In the genomic region with DNA sequence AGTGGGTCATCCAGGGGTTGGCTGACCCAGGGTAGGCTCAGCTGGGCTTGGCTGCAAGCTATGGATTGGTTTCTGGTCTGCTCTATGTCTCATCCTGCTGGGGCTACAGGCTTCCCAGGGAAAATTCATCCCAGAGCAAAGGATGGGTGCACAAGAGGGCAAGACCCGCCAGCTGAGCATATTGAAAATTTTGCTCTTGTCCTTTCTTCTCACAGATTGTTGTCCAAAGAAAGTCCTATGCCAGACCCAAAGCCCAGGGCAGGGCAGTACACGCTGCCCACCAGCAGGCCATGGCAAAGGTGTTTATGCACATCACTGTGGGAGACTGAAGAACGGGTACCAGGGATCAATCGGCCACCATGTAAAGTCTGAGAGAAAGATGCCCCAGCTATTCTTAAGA, we compare ENCODE assay signal across 16 cellular contexts.
DNase-seq lines count a peak whose midpoint lies in the region; ATAC-seq and TF ChIP-seq lines count a peak whose summit lies in the region.
"Had no signal": no experiment of that assay in that cellular context is flagged by ENCODE, and none has a peak within 500 bp of the region (broad histone marks: within the 10 kb centered on the region; RNA-seq: fewer than 3 reads in every experiment).

No MANE protein-coding gene starts in this region.

- no peaks in the 10 kb centered on the region for H3K36me3 Mint-ChIP-seq in endodermal cell (ENCODE audit: low read depth)
- no peaks in the 10 kb centered on the region for H3K36me3 Mint-ChIP-seq in mesothelial cell of epicardium
- no peaks in the 10 kb centered on the region for H3K36me3 Mint-ChIP-seq in stimulated activated naive B cell treated with anti-CD40 and anti-IgM and Interleukin-4, amounts not matched to agents 10 μg/mL and 1 μg/mL and 100 μg/mL, for 72 hours
- H3K36me3 Mint-ChIP-seq: CD14-positive monocyte; CD8-positive, alpha-beta T cell; IgD-negative memory B cell had no signal

- no peak overlapping the region for H3K4me3 ChIP-seq in cardiac muscle cell
- no peak overlapping the region for H3K4me3 ChIP-seq in left ventricle myocardium inferior
- H3K4me3 ChIP-seq in endodermal cell (ENCODE audit: low read length): no peak overlapping the region
- H3K4me3 ChIP-seq: BLaER1, HAP-1 had no signal

- 89 to 94% methylated on average over 4 of the region's 4 CpGs for WGBS in endodermal cell (ENCODE audit: insufficient coverage in 1 of 2, insufficient read length in 1 of 2), 2 experiments

- H3K9ac ChIP-seq in endodermal cell (ENCODE audit: extremely low read depth, low read length, poor library complexity, severe bottlenecking): no peak overlapping the region
- H3K9ac ChIP-seq: BLaER1 had no signal

- H3K27me3 Mint-ChIP-seq in endodermal cell (ENCODE audit: insufficient read depth) (no peaks in the 10 kb centered on the region), mesothelial cell of epicardium (ENCODE audit: low read depth) (no peaks in the 10 kb centered on the region)
- H3K27me3 Mint-ChIP-seq in stimulated activated naive B cell treated with anti-CD40 and anti-IgM and Interleukin-4, amounts not matched to agents 10 μg/mL and 1 μg/mL and 100 μg/mL, for 72 hours: peaks cover 0 to 6% of the 10 kb centered on the region in 2 donors

- no peak for ATAC-seq in stimulated activated naive B cell treated with anti-CD40 and anti-IgM and Interleukin-4, amounts not matched to agents 10 μg/mL and 1 μg/mL and 100 μg/mL, for 72 hours (replicated peaks)
- ATAC-seq in GM18861 (IDR thresholded peaks at IDR 0.05; ENCODE audit: unreplicated experiment) (no peak), GM19324 (IDR thresholded peaks at IDR 0.05; ENCODE audit: low FRiP score, unreplicated experiment) (no peak)
- ATAC-seq: CD8-positive, alpha-beta T cell had no signal

- H3K9me3 ChIP-seq in cardiac muscle cell (ENCODE audit: low read depth) (no peaks in the 10 kb centered on the region), left ventricle myocardium inferior (replicated peaks) (no peaks in the 10 kb centered on the region), endodermal cell (ENCODE audit: control insufficient read depth, low read length) (no peaks in the 10 kb centered on the region)
- H3K9me3 ChIP-seq: BLaER1, HAP-1 had no signal

- H3K9me3 Mint-ChIP-seq in endodermal cell: no peaks in the 10 kb centered on the region
- H3K9me3 Mint-ChIP-seq in mesothelial cell of epicardium: peaks cover 3% of the 10 kb centered on the region
- peaks cover 3 to 4% of the 10 kb centered on the region in 2 donors for H3K9me3 Mint-ChIP-seq in stimulated activated naive B cell treated with anti-CD40 and anti-IgM and Interleukin-4, amounts not matched to agents 10 μg/mL and 1 μg/mL and 100 μg/mL, for 72 hours
- H3K9me3 Mint-ChIP-seq: CD14-positive monocyte; CD8-positive, alpha-beta T cell; IgD-negative memory B cell had no signal

- no peaks in the 10 kb centered on the region for H3K36me3 ChIP-seq in cardiac muscle cell
- H3K36me3 ChIP-seq in left ventricle myocardium inferior: no peaks in the 10 kb centered on the region
- no peaks in the 10 kb centered on the region for H3K36me3 ChIP-seq in endodermal cell (ENCODE audit: control insufficient read depth, insufficient read depth, low read length)
- H3K36me3 ChIP-seq: BLaER1, HAP-1 had no signal

- no peak overlapping the region for H3K27ac Mint-ChIP-seq in endodermal cell
- peak overlapping the region; percentile 91 for H3K27ac Mint-ChIP-seq in mesothelial cell of epicardium
- peak overlapping the region; percentile 63 for H3K27ac Mint-ChIP-seq in stimulated activated naive B cell treated with anti-CD40 and anti-IgM and Interleukin-4, amounts not matched to agents 10 μg/mL and 1 μg/mL and 100 μg/mL, for 72 hours
- H3K27ac Mint-ChIP-seq: CD8-positive, alpha-beta T cell; IgD-negative memory B cell had no signal

- H3K4me3 Mint-ChIP-seq in endodermal cell (no peak overlapping the region), mesothelial cell of epicardium (no peak overlapping the region)
- H3K4me3 Mint-ChIP-seq in stimulated activated naive B cell treated with anti-CD40 and anti-IgM and Interleukin-4, amounts not matched to agents 10 μg/mL and 1 μg/mL and 100 μg/mL, for 72 hours: no peak overlapping the region
- H3K4me3 Mint-ChIP-seq: CD14-positive monocyte; CD8-positive, alpha-beta T cell; IgD-negative memory B cell had no signal

- H3K27me3 ChIP-seq in cardiac muscle cell: no peaks in the 10 kb centered on the region
- peaks cover 42% of the 10 kb centered on the region for H3K27me3 ChIP-seq in left ventricle myocardium inferior (ENCODE audit: low read depth)
- H3K27me3 ChIP-seq in endodermal cell (ENCODE audit: control insufficient read depth, insufficient read depth, low read length, poor library complexity, severe bottlenecking): no peaks in the 10 kb centered on the region
- H3K27me3 ChIP-seq: BLaER1 had no signal

- H3K4me1 Mint-ChIP-seq in endodermal cell: peaks cover 29% of the 10 kb centered on the region
- H3K4me1 Mint-ChIP-seq in mesothelial cell of epicardium: peaks cover 48% of the 10 kb centered on the region
- H3K4me1 Mint-ChIP-seq in stimulated activated naive B cell treated with anti-CD40 and anti-IgM and Interleukin-4, amounts not matched to agents 10 μg/mL and 1 μg/mL and 100 μg/mL, for 72 hours: peaks cover 12 to 15% of the 10 kb centered on the region in 2 donors

- TF ChIP-seq CTCF in cardiac muscle cell (IDR thresholded peaks at IDR 0.05; ENCODE audit: low read depth, low read length) (no peak), left ventricle myocardium inferior (IDR thresholded peaks at IDR 0.05; ENCODE audit: borderline replicate concordance) (no peak), endodermal cell (conservative IDR thresholded peaks at IDR 0.05) (peak; percentile 51), mesothelial cell of epicardium (IDR thresholded peaks at IDR 0.05; ENCODE audit: unreplicated experiment) (no peak)

- DNase-seq in cardiac muscle cell (ENCODE audit: low read depth in 1 of 2, low spot score in 1 of 2) (no peak), left ventricle myocardium inferior (no peak), endodermal cell (no peak), mesothelial cell of epicardium (ENCODE audit: low spot score in 2 of 2, unreplicated experiment in 2 of 2) (no peak), GM03348 (ENCODE audit: low spot score) (no peak)
- no peak for DNase-seq in stimulated activated naive B cell treated with anti-CD40 and anti-IgM and Interleukin-4, amounts not matched to agents 10 μg/mL and 1 μg/mL and 100 μg/mL, for 72 hours
- DNase-seq: 8988T; CD8-positive, alpha-beta T cell; DMS 273 treated with DMSO at 0.1 percent for 48 hours; DMS53 had no signal

- H3K27ac ChIP-seq in cardiac muscle cell (peak overlapping the region; percentile 83), left ventricle myocardium inferior (replicated peaks) (no peak overlapping the region), endodermal cell (ENCODE audit: low read depth, low read length) (no peak overlapping the region)
- H3K27ac ChIP-seq: BLaER1 had no signal

- peaks cover 19% of the 10 kb centered on the region for H3K4me1 ChIP-seq in cardiac muscle cell (ENCODE audit: low read depth)
- no peaks in the 10 kb centered on the region for H3K4me1 ChIP-seq in left ventricle myocardium inferior
- peaks cover 14% of the 10 kb centered on the region for H3K4me1 ChIP-seq in endodermal cell (ENCODE audit: control insufficient read depth, insufficient read depth, low read length)
- H3K4me1 ChIP-seq: HAP-1 had no signal

- intact Hi-C loops in left ventricle myocardium inferior (cut with micrococcal nuclease): no loop called here
